ENCODE assay signal across 1 cellular context in genomic region chr2:208222351-208222750, GRCh38.
TF ChIP-seq lines count a peak whose summit lies in the region.

No MANE protein-coding gene starts in this region.

TF ChIP-seq in HepG2, 621 proteins besides CTCF, POLR2A, EP300 and RAD21:
- TF ChIP-seq MLLT10 (CRISPR knock-in tag; IDR thresholded peaks at IDR 0.05) (no peak), ATF7 (IDR thresholded peaks at IDR 0.05) (peak; percentile 48), ATF7 (CRISPR knock-in tag; IDR thresholded peaks at IDR 0.05) (no peak)
